ENCODE assay signal across 16 cellular contexts in genomic region chr6:148689168-148689567, GRCh38. TPM values are rescaled to one million over a fixed set of nuclear protein-coding genes. Genes with fewer than 3 reads are reported as not detected.
DNase-seq lines count a peak whose midpoint lies in the region; FAIRE-seq and TF ChIP-seq lines count a peak whose summit lies in the region.
"Had no signal": no experiment of that assay in that cellular context is flagged by ENCODE, and none has a peak within 500 bp of the region (broad histone marks: within the 10 kb centered on the region; RNA-seq: fewer than 3 reads in every experiment).

No MANE protein-coding gene starts in this region.

- H3K9me3 ChIP-seq in mesenchymal stem cell (ENCODE audit: control insufficient read depth, low read length): no peaks in the 10 kb centered on the region
- no peaks in the 10 kb centered on the region for H3K9me3 ChIP-seq in effector memory CD4-positive, alpha-beta T cell (ENCODE audit: control insufficient read depth, low read length)
- no peaks in the 10 kb centered on the region for H3K9me3 ChIP-seq in breast epithelium
- H3K9me3 ChIP-seq in Caco-2: no peaks in the 10 kb centered on the region
- H3K9me3 ChIP-seq: HAP-1 had no signal

- WGBS in mesenchymal stem cell: 60% methylated on average over 2 of the region's 3 CpGs

- no peaks in the 10 kb centered on the region for H3K79me1 ChIP-seq in mesenchymal stem cell (replicated peaks; ENCODE audit: low read length, poor library complexity, severe bottlenecking)

- no TSS peak for BruUV-seq in Caco-2 (replicated peaks; lab: Mats Ljungman, UMichigan)

- peaks cover 3% of the 10 kb centered on the region for H3K27me3 Mint-ChIP-seq in Caco-2 (ENCODE audit: insufficient read depth, unreplicated experiment)
- H3K27me3 Mint-ChIP-seq: B cell had no signal

- H3K27ac ChIP-seq in mesenchymal stem cell (ENCODE audit: low read length, poor library complexity, severe bottlenecking): no peak overlapping the region
- no peak overlapping the region for H3K27ac ChIP-seq in effector memory CD4-positive, alpha-beta T cell (ENCODE audit: insufficient read depth, low read length, poor library complexity, severe bottlenecking)
- no peak overlapping the region for H3K27ac ChIP-seq in breast epithelium

- no peaks in the 10 kb centered on the region for H3K9me3 Mint-ChIP-seq in Caco-2 (ENCODE audit: unreplicated experiment)
- H3K9me3 Mint-ChIP-seq: CD4-positive, alpha-beta memory T cell had no signal

- H2BK5ac ChIP-seq in mesenchymal stem cell (ENCODE audit: low read depth, low read length, poor library complexity, severe bottlenecking): no peak overlapping the region

- CTCF ChIA-PET in Caco-2 (lab: Charles Lee): no interaction called here

- no peaks in the 10 kb centered on the region for H3K36me3 Mint-ChIP-seq in Caco-2 (ENCODE audit: insufficient read depth, unreplicated experiment)
- H3K36me3 Mint-ChIP-seq: CD4-positive, alpha-beta memory T cell had no signal

- no peak overlapping the region for H3K23ac ChIP-seq in mesenchymal stem cell (ENCODE audit: low read length in 2 of 2)

- no peak overlapping the region for H3K4ac ChIP-seq in mesenchymal stem cell (ENCODE audit: low read depth in 1 of 2, low read length in 2 of 2)

- no peak overlapping the region for H2BK120ac ChIP-seq in mesenchymal stem cell (ENCODE audit: low read depth, low read length)

- H3K27me3 ChIP-seq in bronchial epithelial cell (ENCODE audit: control insufficient read depth, insufficient read depth, low read length) (no peaks in the 10 kb centered on the region), mesenchymal stem cell (ENCODE audit: control insufficient read depth in 1 of 2, insufficient read depth in 1 of 2, low read length in 2 of 2) (no peaks in the 10 kb centered on the region), breast epithelium (no peaks in the 10 kb centered on the region), Caco-2 (replicated peaks; ENCODE audit: control insufficient read depth, insufficient read depth, low read length) (no peaks in the 10 kb centered on the region)
- H3K27me3 ChIP-seq in effector memory CD4-positive, alpha-beta T cell (replicated peaks; ENCODE audit: control insufficient read depth, insufficient read depth, low read length, poor library complexity, severe bottlenecking): no peaks in the 10 kb centered on the region

- no peak overlapping the region for H2AFZ ChIP-seq in mesenchymal stem cell (ENCODE audit: low read depth, low read length)

- DNase-seq in HT1080 (ENCODE audit: low read depth) (peak; percentile 4), bronchial epithelial cell (ENCODE audit: low read depth) (peak; percentile 17), mesenchymal stem cell (peak; percentile 9), breast epithelium (ENCODE audit: low spot score in 2 of 2) (no peak), Caco-2 (no peak), HUDEP-2 (lab: John Stamatoyannopoulos, UW; ENCODE audit: unreplicated experiment in 76 of 76) (no peak)
- DNase-seq in effector memory CD4-positive, alpha-beta T cell: no peak
- DNase-seq: C1 segment of cervical spinal cord; CD4-positive, alpha-beta memory T cell; DMS153; DMS79 treated with DMSO at 0.1 percent for 48 hours had no signal

- no peak overlapping the region for H3K4me3 Mint-ChIP-seq in Caco-2 (ENCODE audit: unreplicated experiment)
- H3K4me3 Mint-ChIP-seq: B cell; CD4-positive, alpha-beta memory T cell had no signal

- no peak overlapping the region for H2BK12ac ChIP-seq in mesenchymal stem cell (ENCODE audit: low read length in 2 of 2)

- H2BK15ac ChIP-seq in mesenchymal stem cell (ENCODE audit: low read depth, poor library complexity, severe bottlenecking): no peak overlapping the region

- H3K14ac ChIP-seq in mesenchymal stem cell (ENCODE audit: low read length in 2 of 2): no peak overlapping the region

- no peak overlapping the region for H4K8ac ChIP-seq in mesenchymal stem cell (ENCODE audit: low read length)

- no peak for FAIRE-seq in bronchial epithelial cell (lab: Jason Lieb, UNC)
- FAIRE-seq: A204.1, D721Med, H1 had no signal

- H3K4me1 Mint-ChIP-seq in Caco-2 (ENCODE audit: low read depth, unreplicated experiment): no peaks in the 10 kb centered on the region
- H3K4me1 Mint-ChIP-seq: CD4-positive, alpha-beta memory T cell had no signal

- intact Hi-C loops in breast epithelium (cut with DNase I; ENCODE audit: low total_unique reads): no loop called here
- intact Hi-C loops in Caco-2 (cut with micrococcal nuclease; ENCODE audit: unreplicated experiment): no loop called here

- no peak for TF ChIP-seq POLR2A in breast epithelium (IDR thresholded peaks at IDR 0.05)

- H3K27ac Mint-ChIP-seq in Caco-2 (ENCODE audit: unreplicated experiment): no peak overlapping the region
- H3K27ac Mint-ChIP-seq: B cell had no signal

- TF ChIP-seq CTCF in bronchial epithelial cell (IDR thresholded peaks at IDR 0.05; ENCODE audit: insufficient read depth, low read length, severe bottlenecking) (no peak), breast epithelium (IDR thresholded peaks at IDR 0.05) (no peak), Caco-2 (IDR thresholded peaks at IDR 0.05; ENCODE audit: insufficient read depth in 1 of 2, low read depth in 1 of 2, low read length in 1 of 2, severe bottlenecking in 1 of 2, unreplicated experiment in 1 of 2) (no peak)

- H2AK5ac ChIP-seq in mesenchymal stem cell (ENCODE audit: low read length, severe bottlenecking): no peak overlapping the region

- no peak overlapping the region for H3K4me2 ChIP-seq in mesenchymal stem cell (ENCODE audit: low read length, poor library complexity, severe bottlenecking)

- no peak overlapping the region for H3K9ac ChIP-seq in mesenchymal stem cell (ENCODE audit: low read length)

- POLR2A ChIA-PET in Caco-2 (lab: Charles Lee): no interaction called here

- H3K4me3 ChIP-seq in bronchial epithelial cell (ENCODE audit: low read depth, low read length) (no peak overlapping the region), mesenchymal stem cell (ENCODE audit: insufficient read depth in 1 of 2, low read depth in 1 of 2, low read length in 2 of 2) (no peak overlapping the region), breast epithelium (no peak overlapping the region), Caco-2 (ENCODE audit: low read depth, low read length) (no peak overlapping the region)
- no peak overlapping the region for H3K4me3 ChIP-seq in effector memory CD4-positive, alpha-beta T cell (ENCODE audit: insufficient read depth, low read depth, low read length, poor library complexity, severe bottlenecking)
- H3K4me3 ChIP-seq: HAP-1 had no signal

- no peak overlapping the region for H3K18ac ChIP-seq in mesenchymal stem cell (ENCODE audit: low read depth in 1 of 2, low read length in 2 of 2)

- H4K91ac ChIP-seq in mesenchymal stem cell (ENCODE audit: low read length): no peak overlapping the region

- H3K36me3 ChIP-seq in bronchial epithelial cell (ENCODE audit: control insufficient read depth, insufficient read depth, low read length): no peaks in the 10 kb centered on the region
- H3K36me3 ChIP-seq in mesenchymal stem cell (ENCODE audit: control insufficient read depth in 1 of 2, insufficient read depth in 2 of 2, low read depth in 1 of 2, low read length in 2 of 2): no peaks in the 10 kb centered on the region
- no peaks in the 10 kb centered on the region for H3K36me3 ChIP-seq in effector memory CD4-positive, alpha-beta T cell (ENCODE audit: control insufficient read depth, insufficient read depth, low read length)
- no peaks in the 10 kb centered on the region for H3K36me3 ChIP-seq in breast epithelium
- H3K36me3 ChIP-seq in Caco-2 (ENCODE audit: control insufficient read depth, insufficient read depth, low read length): no peaks in the 10 kb centered on the region
- H3K36me3 ChIP-seq: HAP-1 had no signal

- H3K4me1 ChIP-seq in mesenchymal stem cell (ENCODE audit: control insufficient read depth, insufficient read depth, low read depth, low read length) (peaks cover 1% of the 10 kb centered on the region), breast epithelium (no peaks in the 10 kb centered on the region), Caco-2 (no peaks in the 10 kb centered on the region)
- no peaks in the 10 kb centered on the region for H3K4me1 ChIP-seq in effector memory CD4-positive, alpha-beta T cell (ENCODE audit: control insufficient read depth, insufficient read depth, low read length, poor library complexity, severe bottlenecking)
- H3K4me1 ChIP-seq: HAP-1 had no signal

RNA-seq across cellular contexts. Expression of gene UST, which starts 57.7 kb away (rescaled TPM):
- 12.4 and 14.0 TPM in 2 replicates for total RNA-seq in HT1080 (2014; rRNA removed; shearing (Covaris generic))
- 6.2 and 6.8 TPM in 2 replicates for polyA plus RNA-seq in HT1080 (2015; cell fraction: cytosol; rRNA removed)
- 3.4 and 4.4 TPM in 2 replicates for polyA plus RNA-seq in HT1080 (2015; cell fraction: nucleus; rRNA removed)
- total RNA-seq in bronchial epithelial cell: 18.7 and 26.9 TPM in 2 replicates
- polyA plus RNA-seq in mesenchymal stem cell (2013, experiment 1 of 2): 9.2 TPM
- polyA plus RNA-seq in mesenchymal stem cell (2013, experiment 2 of 2): 8.9 TPM
- 10 to 100 TPM; 10.5 to 28.8 (median 13.2) TPM for total RNA-seq in breast epithelium
- not detected in 2 replicates for total RNA-seq in Caco-2 (2022)

Comparison
In these comparisons a context has a peak if more than half of its experiments do, and no peak if none do; other contexts are left out.
1. DNase-seq: peak in HT1080 (single experiment), bronchial epithelial cell (single experiment) and mesenchymal stem cell (single experiment); none in effector memory CD4-positive, alpha-beta T cell (0 of 3), breast epithelium (0 of 2), Caco-2 (0 of 2) and HUDEP-2 (0 of 76).